Comparison of ENCODE assay signal across 27 cellular contexts in genomic region chr5:67093259-67093658, GRCh38.
A peak's percentile ranks its signal among the peaks of the same experiment; 100 is the strongest.
DNase-seq lines count a peak whose midpoint lies in the region; ATAC-seq and TF ChIP-seq lines count a peak whose summit lies in the region.
"Had no signal": no experiment of that assay in that cellular context is flagged by ENCODE, and none has a peak within 500 bp of the region (broad histone marks: within the 10 kb centered on the region; RNA-seq: fewer than 3 reads in every experiment).

No MANE protein-coding gene starts in this region.

- H3F3A ChIP-seq in smooth muscle cell (ENCODE audit: low read depth), result peaks cover 6% of the 10 kb centered on the region

- no peak overlapping the region for H3K9ac ChIP-seq in smooth muscle cell (ENCODE audit: low read depth)

- TF ChIP-seq CTCF in WTC11 (IDR thresholded peaks at IDR 0.05), result no peak
- no peak for TF ChIP-seq CTCF in fibroblast of the aortic adventitia (IDR thresholded peaks at IDR 0.05; ENCODE audit: insufficient read depth, low read length)
- TF ChIP-seq CTCF in smooth muscle cell (IDR thresholded peaks at IDR 0.05; ENCODE audit: borderline replicate concordance, insufficient read depth, poor library complexity, severe bottlenecking), result no peak

- peak overlapping the region; percentile 87 for H3K27ac Mint-ChIP-seq in WTC11
- H3K27ac Mint-ChIP-seq: CD8-positive, alpha-beta T cell; stimulated activated effector memory CD8-positive, alpha-beta T cell treated with anti-CD3 and anti-CD28 coated beads, Interleukin-12 subunit alpha, Interleukin-12 subunit beta, amount 100 ng/mL, for 72 hours; T-helper 2 cell treated with Interferon-gamma antibody and Interleukin-4, amounts not matched to agents 5 μg/mL and 100 μg/mL, for 36 hours had no signal

- peaks cover 28% of the 10 kb centered on the region for H3K4me1 ChIP-seq in smooth muscle cell (ENCODE audit: low read depth)

- no peaks in the 10 kb centered on the region for H3K27me3 ChIP-seq in smooth muscle cell (ENCODE audit: low read depth)
- H3K27me3 ChIP-seq: ovary, Peyer's patch, testis had no signal

- H2AFZ ChIP-seq in smooth muscle cell (ENCODE audit: low read depth), result no peak overlapping the region

- peaks cover 41% of the 10 kb centered on the region for H3K4me1 Mint-ChIP-seq in WTC11
- H3K4me1 Mint-ChIP-seq: stimulated activated effector memory CD8-positive, alpha-beta T cell treated with anti-CD3 and anti-CD28 coated beads, Interleukin-12 subunit alpha, Interleukin-12 subunit beta, amount 100 ng/mL, for 72 hours had no signal

- peak overlapping the region; percentile 36 for H3K27ac ChIP-seq in smooth muscle cell (ENCODE audit: low read depth)
- H3K27ac ChIP-seq: ovary, SK-N-MC had no signal

- H3K4me3 ChIP-seq in fibroblast of the aortic adventitia (ENCODE audit: low read depth, low read length) (no peak overlapping the region), smooth muscle cell (no peak overlapping the region)
- H3K4me3 ChIP-seq: ovary, Peyer's patch, SK-N-MC, testis had no signal

- DNase-seq in NCI-H69 (lab: John Stamatoyannopoulos, UW) (peak; percentile 31), WTC11 (ENCODE audit: low spot score) (no peak), fibroblast of the aortic adventitia (ENCODE audit: low read depth) (peak; percentile 3), smooth muscle cell (lab: John Stamatoyannopoulos, UW; ENCODE audit: unreplicated experiment) (no peak), DMS153 (lab: John Stamatoyannopoulos, UW) (no peak)
- no peak for DNase-seq in activated CD8-positive, alpha-beta memory T cell treated with anti-CD3 and anti-CD28 coated beads, Interleukin-2, amount 50 U/mL, for 4 hours
- DNase-seq: activated naive CD4-positive, alpha-beta T cell treated with anti-CD3 and anti-CD28 coated beads, Interleukin-2, amount 50 U/mL, for 16 hours; activated T-cell treated with anti-CD3 and anti-CD28 coated beads, Interleukin-2, amount 50 U/mL, for 48 hours; aorta; CD8-positive, alpha-beta T cell; DMS79 treated with DMSO at 0.1 percent for 48 hours; hippocampal formation; KG1; kidney; mesendoderm; MV-4-11; naive thymus-derived CD8-positive, alpha-beta T cell; NCI-H187 treated with DMSO at 0.1 percent for 48 hours; NK-92 treated with Interleukin-12 subunit alpha and Interleukin-12 subunit beta, amount 100 ng/mL, for 24 hours; ovary; Peyer's patch; right cardiac atrium; testis had no signal

- WGBS in smooth muscle cell (ENCODE audit: low lambda C conversion rate), result 70% methylated on average over 1 of the region's 1 CpG

- H3K27me3 Mint-ChIP-seq in WTC11 (ENCODE audit: low read depth), result no peaks in the 10 kb centered on the region
- H3K27me3 Mint-ChIP-seq: naive thymus-derived CD8-positive, alpha-beta T cell had no signal

- H3K79me2 ChIP-seq in smooth muscle cell (ENCODE audit: low read depth), result no peaks in the 10 kb centered on the region

- H3K4me2 ChIP-seq in smooth muscle cell, result no peak overlapping the region

- POLR2A ChIA-PET in WTC11 (lab: Charles Lee), result no interaction called here

- no peaks in the 10 kb centered on the region for H3K36me3 ChIP-seq in smooth muscle cell (ENCODE audit: low read depth)
- H3K36me3 ChIP-seq: ovary, Peyer's patch had no signal

- H3K36me3 Mint-ChIP-seq in WTC11, result peaks cover 2% of the 10 kb centered on the region; the same call in 1 of the 2 replicates

- H3K9me3 Mint-ChIP-seq in WTC11, result no peaks in the 10 kb centered on the region
- H3K9me3 Mint-ChIP-seq: CD8-positive, alpha-beta T cell; naive thymus-derived CD8-positive, alpha-beta T cell; stimulated activated effector memory CD8-positive, alpha-beta T cell treated with anti-CD3 and anti-CD28 coated beads, Interleukin-12 subunit alpha, Interleukin-12 subunit beta, amount 100 ng/mL, for 72 hours; T-helper 2 cell treated with Interferon-gamma antibody and Interleukin-4, amounts not matched to agents 5 μg/mL and 100 μg/mL, for 36 hours had no signal

- CTCF ChIA-PET in WTC11 (lab: Charles Lee), result no interaction called here

- H3K4me3 Mint-ChIP-seq in WTC11, result no peak overlapping the region
- H3K4me3 Mint-ChIP-seq: CD8-positive, alpha-beta T cell; naive thymus-derived CD8-positive, alpha-beta T cell; stimulated activated effector memory CD8-positive, alpha-beta T cell treated with anti-CD3 and anti-CD28 coated beads, Interleukin-12 subunit alpha, Interleukin-12 subunit beta, amount 100 ng/mL, for 72 hours; T-helper 2 cell treated with Interferon-gamma antibody and Interleukin-4, amounts not matched to agents 5 μg/mL and 100 μg/mL, for 36 hours had no signal

- no peaks in the 10 kb centered on the region for H4K20me1 ChIP-seq in smooth muscle cell (ENCODE audit: low read depth)

- ATAC-seq in WTC11 (no peak), HG03378 (IDR thresholded peaks at IDR 0.05; ENCODE audit: unreplicated experiment) (no peak)
- ATAC-seq: CD8-positive, alpha-beta T cell; naive thymus-derived CD8-positive, alpha-beta T cell; right cardiac atrium; stimulated activated effector memory CD8-positive, alpha-beta T cell treated with anti-CD3 and anti-CD28 coated beads, Interleukin-12 subunit alpha, Interleukin-12 subunit beta, amount 100 ng/mL, for 72 hours had no signal

- H3K9me3 ChIP-seq in smooth muscle cell (replicated peaks; ENCODE audit: low read depth), result no peaks in the 10 kb centered on the region
- H3K9me3 ChIP-seq: ovary, Peyer's patch, testis had no signal

TF ChIP-seq in WTC11, 78 proteins besides CTCF, POLR2A, EP300 and RAD21:
- TF ChIP-seq STAT6 (CRISPR knock-in tag; conservative IDR thresholded peaks at IDR 0.05; ENCODE audit: low read depth), result no peak
- TF ChIP-seq ERG (CRISPR knock-in tag; IDR thresholded peaks at IDR 0.05), result no peak
- no peak for TF ChIP-seq ZNF232 (CRISPR knock-in tag; IDR thresholded peaks at IDR 0.05)

Comparison
In these comparisons a context has a peak if more than half of its experiments do, and no peak if none do; other contexts are left out.
1. DNase-seq: peak in NCI-H69 (single experiment) and fibroblast of the aortic adventitia (single experiment); none in WTC11 (single experiment), smooth muscle cell (single experiment), DMS153 (single experiment) and activated CD8-positive, alpha-beta memory T cell treated with anti-CD3 and anti-CD28 coated beads, Interleukin-2, amount 50 U/mL, for 4 hours (single experiment).